In genomic region chr7:127391591-127392181, GRCh38 we compare ENCODE assay signal across 8 cellular contexts. TPM values are rescaled to one million over a fixed set of nuclear protein-coding genes. Genes with fewer than 3 reads are reported as not detected.
DNase-seq lines count a peak whose midpoint lies in the region; ATAC-seq and TF ChIP-seq lines count a peak whose summit lies in the region.

No MANE protein-coding gene starts in this region.

- under 1% methylated on average over 66 of the region's 66 CpGs for WGBS in thymus

- peak; percentile 39 for ATAC-seq in GM21825 (IDR thresholded peaks at IDR 0.05; ENCODE audit: unreplicated experiment)

- peak overlapping the region; percentile 96 for H3K27ac ChIP-seq in thymus (ENCODE audit: low read depth)

- H3K27me3 ChIP-seq in thymus (ENCODE audit: control insufficient read depth, insufficient read depth), result peaks cover 3% of the 10 kb centered on the region

- DNase-seq in GM12865 (ENCODE audit: low read depth), result peak; percentile 73
- DNase-seq in LNCaP clone FGC (ENCODE audit: low read depth), result no peak
- peak; percentile 54 for DNase-seq in activated CD8-positive, alpha-beta memory T cell treated with anti-CD3 and anti-CD28 coated beads, Interleukin-2, amount 50 U/mL, for 4 hours
- no peak for DNase-seq in epithelial cell of proximal tubule (ENCODE audit: low read depth)
- DNase-seq in myocyte (ENCODE audit: low read depth), result peak; percentile 39
- no peak for DNase-seq in NCI-H524 treated with DMSO at 0.1 percent for 48 hours (lab: John Stamatoyannopoulos, UW)

- peaks cover 4% of the 10 kb centered on the region for H3K36me3 ChIP-seq in thymus (ENCODE audit: control insufficient read depth, insufficient read depth)

- H3K4me1 ChIP-seq in thymus (ENCODE audit: control insufficient read depth, insufficient read depth, low read length), result peaks cover 7% of the 10 kb centered on the region

- TF ChIP-seq CTCF in GM12865 (IDR thresholded peaks at IDR 0.05; ENCODE audit: insufficient read depth, low read depth, low read length, missing control alignments), result no peak
- no peak for TF ChIP-seq CTCF in LNCaP clone FGC (IDR thresholded peaks at IDR 0.05; ENCODE audit: control insufficient read depth, extremely low read depth, insufficient read depth)
- no peak for TF ChIP-seq CTCF in epithelial cell of proximal tubule (conservative IDR thresholded peaks at IDR 0.05; ENCODE audit: low read depth, low read length)

- H3K9me3 ChIP-seq in thymus (ENCODE audit: control insufficient read depth), result no peaks in the 10 kb centered on the region

- H3K4me3 ChIP-seq in GM12865 (ENCODE audit: low read depth, low read length) (peak overlapping the region; percentile 93), LNCaP clone FGC (ENCODE audit: low read depth, low read length) (peak overlapping the region; percentile 94), epithelial cell of proximal tubule (ENCODE audit: low read depth, low read length) (peak overlapping the region; percentile 86), thymus (ENCODE audit: low read length) (peak overlapping the region; percentile 88)

RNA-seq across cellular contexts. Expression of gene ZNF800, which starts 0.8 kb away (rescaled TPM):
- total RNA-seq in epithelial cell of proximal tubule, result 11.5 and 14.6 TPM in 2 replicates
- 41.4 and 47.2 TPM in 2 replicates for total RNA-seq in myocyte
- 17.0 TPM for polyA plus RNA-seq in myocyte (2012)
- 16.3 TPM for polyA plus RNA-seq in thymus

Comparison
In these comparisons a context has a peak if more than half of its experiments do, and no peak if none do; other contexts are left out.
1. DNase-seq: peak in GM12865 (single experiment), activated CD8-positive, alpha-beta memory T cell treated with anti-CD3 and anti-CD28 coated beads, Interleukin-2, amount 50 U/mL, for 4 hours (single experiment) and myocyte (single experiment); none in LNCaP clone FGC (single experiment), epithelial cell of proximal tubule (single experiment) and NCI-H524 treated with DMSO at 0.1 percent for 48 hours (single experiment).
2. Peak in every context shown above with its lines, with median percentiles within 50 percentile points of each other: H3K4me3 ChIP-seq.